Comparison of ENCODE assay signal across 1 cellular context in genomic region chr3:12891391-12891984, GRCh38.
TF ChIP-seq lines count a peak whose summit lies in the region.

No MANE protein-coding gene starts in this region.

TF ChIP-seq in K562, 482 proteins besides CTCF, POLR2A, EP300 and RAD21 (continued from another document):
- peak; percentile 70; the same call in 1 of the 2 replicates for TF ChIP-seq TFAP4 (CRISPR knock-in tag; IDR thresholded peaks at IDR 0.05; ENCODE audit: borderline replicate concordance)
- TF ChIP-seq RBM14 (IDR thresholded peaks at IDR 0.05; ENCODE audit: borderline replicate concordance, insufficient read depth, low read depth, low read length), result no peak
